In the genomic region with DNA sequence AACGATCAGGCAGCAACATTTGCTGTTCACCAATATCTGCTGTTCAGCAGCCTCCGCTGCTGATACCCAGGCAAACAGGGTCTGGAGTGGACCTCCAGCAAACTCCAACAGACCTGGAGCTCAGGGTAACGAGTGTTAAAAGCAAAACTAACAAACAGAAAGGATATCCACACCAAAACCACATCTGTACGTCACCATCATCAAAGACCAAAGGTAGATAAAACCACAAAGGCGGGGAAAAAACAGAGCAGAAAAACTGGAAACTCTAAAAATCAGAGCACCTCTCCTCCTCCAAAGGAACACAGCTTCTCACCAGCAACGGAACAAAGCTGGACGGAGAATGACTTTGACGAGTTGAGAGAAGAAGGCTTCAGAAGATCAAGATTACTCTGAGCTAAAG, we compare ENCODE assay signal across 7 cellular contexts.
A peak's percentile ranks its signal among the peaks of the same experiment; 100 is the strongest.
DNase-seq lines count a peak whose midpoint lies in the region; ATAC-seq and TF ChIP-seq lines count a peak whose summit lies in the region.
"Not testable (repeated sequence)": the region's sequence is repeated elsewhere in the genome, so short reads cannot be mapped to it uniquely, and the experiment has no call there.

No MANE protein-coding gene starts in this region.

- H3K9me3 Mint-ChIP-seq in CD4-positive, alpha-beta T cell: peaks cover 11% of the 10 kb centered on the region
- H3K9me3 Mint-ChIP-seq in T-cell (peaks cover 0 to 15% (median 6%) of the 10 kb centered on the region in 3 donors), immature natural killer cell (peaks cover 2 to 15% (median 10%) of the 10 kb centered on the region in 6 donors)
- not testable (repeated sequence) for H3K9me3 Mint-ChIP-seq in activated CD4-positive, alpha-beta T cell treated with anti-CD3 and anti-CD28 coated beads, Interleukin-2, amount 10 ng/mL, durations not matched to agents 7 days and 5 days; activated T-helper 17 cell treated with anti-CD3 and anti-CD28 coated beads, Interleukin-2, amount 50 U/mL, for 72 hours

- not testable (repeated sequence) for H3K27me3 ChIP-seq in CD4-positive, alpha-beta T cell (ENCODE audit: control insufficient read depth, insufficient read depth, low read length); DND-41 (ENCODE audit: insufficient read depth, low read length, poor library complexity)

- not testable (repeated sequence) for H3K9ac ChIP-seq in DND-41 (ENCODE audit: low read depth, low read length)

- intact Hi-C loops in CD4-positive, alpha-beta T cell (cut with DNase I, micrococcal nuclease): not testable (repeated sequence)

- POLR2A ChIA-PET in CD4-positive, alpha-beta T cell (lab: Charles Lee): interaction anchor here (0.8 kb wide), 1 partner anchor 41 kb away, joined by 3 read pairs; no protein-coding TSS in a partner anchor
- POLR2A ChIA-PET in T-cell (lab: Charles Lee); activated CD4-positive, alpha-beta T cell treated with anti-CD3 and anti-CD28 coated beads, Interleukin-2, amount 10 ng/mL, durations not matched to agents 7 days and 5 days (lab: Charles Lee): not testable (repeated sequence)

- H3K27me3 Mint-ChIP-seq in CD4-positive, alpha-beta T cell: peaks cover 20% of the 10 kb centered on the region
- not testable (repeated sequence) for H3K27me3 Mint-ChIP-seq in T-cell; activated CD4-positive, alpha-beta T cell treated with anti-CD3 and anti-CD28 coated beads, Interleukin-2, amount 10 ng/mL, durations not matched to agents 7 days and 5 days; activated T-helper 17 cell treated with anti-CD3 and anti-CD28 coated beads, Interleukin-2, amount 50 U/mL, for 72 hours; immature natural killer cell (ENCODE audit: low read depth in 3 of 3)

- not testable (repeated sequence) for H3K79me2 ChIP-seq in DND-41 (ENCODE audit: insufficient read depth, low read length)

- peak overlapping the region; percentile 22 for H3K27ac Mint-ChIP-seq in CD4-positive, alpha-beta T cell
- H3K27ac Mint-ChIP-seq in T-cell: peak overlapping the region; percentile 33 to 49
- H3K27ac Mint-ChIP-seq in activated CD4-positive, alpha-beta T cell treated with anti-CD3 and anti-CD28 coated beads, Interleukin-2, amount 10 ng/mL, durations not matched to agents 7 days and 5 days; immature natural killer cell: not testable (repeated sequence)
- H3K27ac Mint-ChIP-seq in activated T-helper 17 cell treated with anti-CD3 and anti-CD28 coated beads, Interleukin-2, amount 50 U/mL, for 72 hours: peak overlapping the region; percentile 79

- H3K4me1 Mint-ChIP-seq in CD4-positive, alpha-beta T cell (ENCODE audit: low read depth): peaks cover 11% of the 10 kb centered on the region
- peaks cover 11 to 14% (median 14%) of the 10 kb centered on the region in 3 donors for H3K4me1 Mint-ChIP-seq in T-cell
- not testable (repeated sequence) for H3K4me1 Mint-ChIP-seq in activated CD4-positive, alpha-beta T cell treated with anti-CD3 and anti-CD28 coated beads, Interleukin-2, amount 10 ng/mL, durations not matched to agents 7 days and 5 days; activated T-helper 17 cell treated with anti-CD3 and anti-CD28 coated beads, Interleukin-2, amount 50 U/mL, for 72 hours; immature natural killer cell

- CTCF ChIA-PET in CD4-positive, alpha-beta T cell (lab: Charles Lee); activated CD4-positive, alpha-beta T cell treated with anti-CD3 and anti-CD28 coated beads, Interleukin-2, amount 10 ng/mL, durations not matched to agents 7 days and 5 days (lab: Charles Lee): not testable (repeated sequence)
- CTCF ChIA-PET in T-cell (lab: Charles Lee): interaction anchor here in 1 of 2 donors (0.6 kb wide), 1 partner anchor 530 kb away, joined by 3 read pairs; no protein-coding TSS in a partner anchor

- not testable (repeated sequence) for H3K4me1 ChIP-seq in DND-41 (ENCODE audit: insufficient read depth, low read length)

- not testable (repeated sequence) for ATAC-seq in CD4-positive, alpha-beta T cell (ENCODE audit: poor library complexity); DND-41 (ENCODE audit: insufficient read depth, low read depth); T-cell (replicated peaks in 1 of 4); activated T-helper 17 cell treated with anti-CD3 and anti-CD28 coated beads, Interleukin-2, amount 50 U/mL, for 72 hours (replicated peaks)

- not testable (repeated sequence) for TF ChIP-seq CTCF in CD4-positive, alpha-beta T cell (IDR thresholded peaks at IDR 0.05); DND-41 (IDR thresholded peaks at IDR 0.05; ENCODE audit: borderline replicate concordance, extremely low read depth, low read length, poor library complexity, severe bottlenecking)

- peak overlapping the region; percentile 49 for H3K4me3 Mint-ChIP-seq in CD4-positive, alpha-beta T cell
- H3K4me3 Mint-ChIP-seq in T-cell: peak overlapping the region; percentile 18 to 61 (median 56)
- not testable (repeated sequence) for H3K4me3 Mint-ChIP-seq in activated CD4-positive, alpha-beta T cell treated with anti-CD3 and anti-CD28 coated beads, Interleukin-2, amount 10 ng/mL, durations not matched to agents 7 days and 5 days; immature natural killer cell
- peak overlapping the region; percentile 64 for H3K4me3 Mint-ChIP-seq in activated T-helper 17 cell treated with anti-CD3 and anti-CD28 coated beads, Interleukin-2, amount 50 U/mL, for 72 hours

- not testable (repeated sequence) for H3K9me3 ChIP-seq in CD4-positive, alpha-beta T cell (ENCODE audit: control insufficient read depth, low read length); DND-41 (ENCODE audit: insufficient read depth, low read length, severe bottlenecking)

- H4K20me1 ChIP-seq in DND-41 (ENCODE audit: insufficient read depth, low read length): not testable (repeated sequence)

- H3K27ac ChIP-seq in CD4-positive, alpha-beta T cell (ENCODE audit: low read depth, low read length); DND-41 (ENCODE audit: low read length): not testable (repeated sequence)

- not testable (repeated sequence) for DNase-seq in CD4-positive, alpha-beta T cell
- DNase-seq in DND-41 (peak; percentile 25), T-cell (peak in 1 of 34 experiments; percentile 16), immature natural killer cell (peak in 2 of 3 donors; percentile 0 to 2)
- peak; percentile 9 for DNase-seq in activated CD4-positive, alpha-beta T cell treated with anti-CD3 and anti-CD28 coated beads, Interleukin-2, amount 10 ng/mL, durations not matched to agents 7 days and 5 days
- DNase-seq in central memory CD4-positive, alpha-beta T cell: peak; percentile 66

- not testable (repeated sequence) for H3K4me3 ChIP-seq in DND-41 (ENCODE audit: low read depth in 1 of 2, low read length in 2 of 2)

- H3K36me3 ChIP-seq in DND-41 (ENCODE audit: insufficient read depth, low read length): not testable (repeated sequence)

- not testable (repeated sequence) for H2AFZ ChIP-seq in DND-41 (ENCODE audit: low read depth, low read length)

- H3K36me3 Mint-ChIP-seq in CD4-positive, alpha-beta T cell (ENCODE audit: low read depth); T-cell; activated CD4-positive, alpha-beta T cell treated with anti-CD3 and anti-CD28 coated beads, Interleukin-2, amount 10 ng/mL, durations not matched to agents 7 days and 5 days (ENCODE audit: low read depth); activated T-helper 17 cell treated with anti-CD3 and anti-CD28 coated beads, Interleukin-2, amount 50 U/mL, for 72 hours (ENCODE audit: low read depth); immature natural killer cell: not testable (repeated sequence)

- not testable (repeated sequence) for H3K4me2 ChIP-seq in DND-41 (ENCODE audit: insufficient read depth, low read length)
